ENCODE assay signal across 1 cellular context in genomic region chr19:40425450-40426287, GRCh38.
TF ChIP-seq lines count a peak whose summit lies in the region.

SERTAD1 (minus strand) TSS chr19:40425992; CDS start chr19:40423546, 2,446 bp downstream.

TF ChIP-seq in K562, 482 proteins besides CTCF, POLR2A, EP300 and RAD21 (continued from another document):
- TF ChIP-seq KDM5B (IDR thresholded peaks at IDR 0.05; ENCODE audit: insufficient replicate concordance, low read depth, low read length) (peak; percentile 99), MYNN (IDR thresholded peaks at IDR 0.05) (peak; percentile 13; the same call in 1 of the 2 replicates), MYNN (CRISPR knock-in tag; IDR thresholded peaks at IDR 0.05) (no peak), GATAD2A (IDR thresholded peaks at IDR 0.05) (peak; percentile 79; the same call in 1 of the 2 replicates), CTBP1 (IDR thresholded peaks at IDR 0.05; ENCODE audit: borderline replicate concordance) (peak; percentile 68), FOXK1 (CRISPR knock-in tag; IDR thresholded peaks at IDR 0.05; ENCODE audit: borderline replicate concordance) (peak; percentile 21; the same call in 1 of the 2 replicates), ZZZ3 (IDR thresholded peaks at IDR 0.05) (no peak), GTF2E2 (tag; IDR thresholded peaks at IDR 0.05) (0 out of 2 replicates have a peak, but pooled peaks have one; percentile 64), FUS (optimal IDR thresholded peaks at IDR 0.05; ENCODE audit: low read depth, low read length) (peak; percentile 21), RBBP5 (IDR thresholded peaks at IDR 0.05; ENCODE audit: borderline replicate concordance, insufficient read depth, low read length, poor library complexity, severe bottlenecking) (peak; percentile 55), SMARCA4 (IDR thresholded peaks at IDR 0.05) (peak; percentile 42; the same call in 1 of the 2 replicates), HNRNPLL (IDR thresholded peaks at IDR 0.05; ENCODE audit: low read depth, low read length, poor library complexity, severe bottlenecking) (peak; percentile 76), FOSL1 (tag; conservative IDR thresholded peaks at IDR 0.05) (peak; percentile 98), TRIM24 (IDR thresholded peaks at IDR 0.05) (0 out of 4 replicates have a peak, but pooled peaks of 1 of the 2 experiments have one; percentile 18), ATF7 (IDR thresholded peaks at IDR 0.05) (peak; percentile 75), ZC3H4 (CRISPR knock-in tag; IDR thresholded peaks at IDR 0.05; ENCODE audit: borderline replicate concordance) (no peak), CBX2 (IDR thresholded peaks at IDR 0.05; ENCODE audit: insufficient read depth, low read length, poor library complexity, severe bottlenecking) (no peak), MNT (conservative IDR thresholded peaks at IDR 0.05) (peak; percentile 79 to 82), ETV5 (CRISPR knock-in tag; IDR thresholded peaks at IDR 0.05; ENCODE audit: low read depth) (peak; percentile 92), ZBTB8A (IDR thresholded peaks at IDR 0.05; ENCODE audit: partially characterized antibody) (no peak), MEF2A (IDR thresholded peaks at IDR 0.05; ENCODE audit: control insufficient read depth, low read depth, low read length) (no peak)
- TF ChIP-seq, protein P1, sequence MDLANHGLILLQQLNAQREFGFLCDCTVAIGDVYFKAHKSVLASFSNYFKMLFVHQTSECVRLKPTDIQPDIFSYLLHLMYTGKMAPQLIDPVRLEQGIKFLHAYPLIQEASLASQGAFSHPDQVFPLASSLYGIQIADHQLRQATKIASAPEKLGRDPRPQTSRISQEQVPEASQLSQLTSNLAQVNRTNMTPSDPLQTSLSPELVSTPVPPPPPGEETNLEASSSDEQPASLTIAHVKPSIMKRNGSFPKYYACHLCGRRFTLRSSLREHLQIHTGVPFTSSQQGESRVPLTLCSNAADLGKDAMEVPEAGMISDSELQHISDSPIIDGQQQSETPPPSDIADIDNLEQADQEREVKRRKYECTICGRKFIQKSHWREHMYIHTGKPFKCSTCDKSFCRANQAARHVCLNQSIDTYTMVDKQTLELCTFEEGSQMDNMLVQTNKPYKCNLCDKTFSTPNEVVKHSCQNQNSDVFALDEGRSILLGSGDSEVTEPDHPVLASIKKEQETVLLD (IDR thresholded peaks at IDR 0.05), result peak; percentile 83; the same call in 1 of the 2 replicates
- TF ChIP-seq, protein P2, sequence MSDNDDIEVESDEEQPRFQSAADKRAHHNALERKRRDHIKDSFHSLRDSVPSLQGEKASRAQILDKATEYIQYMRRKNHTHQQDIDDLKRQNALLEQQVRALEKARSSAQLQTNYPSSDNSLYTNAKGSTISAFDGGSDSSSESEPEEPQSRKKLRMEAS (CRISPR knock-in tag; IDR thresholded peaks at IDR 0.05), result peak; percentile 83
- TF ChIP-seq, protein P3, sequence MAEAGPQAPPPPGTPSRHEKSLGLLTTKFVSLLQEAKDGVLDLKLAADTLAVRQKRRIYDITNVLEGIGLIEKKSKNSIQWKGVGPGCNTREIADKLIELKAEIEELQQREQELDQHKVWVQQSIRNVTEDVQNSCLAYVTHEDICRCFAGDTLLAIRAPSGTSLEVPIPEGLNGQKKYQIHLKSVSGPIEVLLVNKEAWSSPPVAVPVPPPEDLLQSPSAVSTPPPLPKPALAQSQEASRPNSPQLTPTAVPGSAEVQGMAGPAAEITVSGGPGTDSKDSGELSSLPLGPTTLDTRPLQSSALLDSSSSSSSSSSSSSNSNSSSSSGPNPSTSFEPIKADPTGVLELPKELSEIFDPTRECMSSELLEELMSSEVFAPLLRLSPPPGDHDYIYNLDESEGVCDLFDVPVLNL (CRISPR knock-in tag; IDR thresholded peaks at IDR 0.05; ENCODE audit: low read depth), result no peak
- TF ChIP-seq, protein P4, sequence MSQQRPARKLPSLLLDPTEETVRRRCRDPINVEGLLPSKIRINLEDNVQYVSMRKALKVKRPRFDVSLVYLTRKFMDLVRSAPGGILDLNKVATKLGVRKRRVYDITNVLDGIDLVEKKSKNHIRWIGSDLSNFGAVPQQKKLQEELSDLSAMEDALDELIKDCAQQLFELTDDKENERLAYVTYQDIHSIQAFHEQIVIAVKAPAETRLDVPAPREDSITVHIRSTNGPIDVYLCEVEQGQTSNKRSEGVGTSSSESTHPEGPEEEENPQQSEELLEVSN (IDR thresholded peaks at IDR 0.05; ENCODE audit: borderline replicate concordance in 1 of 2, extremely low read depth in 1 of 2, insufficient read depth in 1 of 2, insufficient read length in 1 of 2, low read depth in 1 of 2, low read length in 1 of 2, poor library complexity in 1 of 2, severe bottlenecking in 1 of 2), result peak in 1 of 2 experiments; percentile 56
- TF ChIP-seq, protein P5, sequence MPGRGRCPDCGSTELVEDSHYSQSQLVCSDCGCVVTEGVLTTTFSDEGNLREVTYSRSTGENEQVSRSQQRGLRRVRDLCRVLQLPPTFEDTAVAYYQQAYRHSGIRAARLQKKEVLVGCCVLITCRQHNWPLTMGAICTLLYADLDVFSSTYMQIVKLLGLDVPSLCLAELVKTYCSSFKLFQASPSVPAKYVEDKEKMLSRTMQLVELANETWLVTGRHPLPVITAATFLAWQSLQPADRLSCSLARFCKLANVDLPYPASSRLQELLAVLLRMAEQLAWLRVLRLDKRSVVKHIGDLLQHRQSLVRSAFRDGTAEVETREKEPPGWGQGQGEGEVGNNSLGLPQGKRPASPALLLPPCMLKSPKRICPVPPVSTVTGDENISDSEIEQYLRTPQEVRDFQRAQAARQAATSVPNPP (IDR thresholded peaks at IDR 0.05; ENCODE audit: borderline replicate concordance, insufficient read depth, insufficient read length), result no peak
